1 cellular context compared by ENCODE assay signal in genomic region chr11:117170210-117170609, GRCh38.
TF ChIP-seq lines count a peak whose summit lies in the region.

No MANE protein-coding gene starts in this region.

TF ChIP-seq in GM23338, 12 proteins besides CTCF, POLR2A, EP300 and RAD21:
- TF ChIP-seq, protein P1, sequence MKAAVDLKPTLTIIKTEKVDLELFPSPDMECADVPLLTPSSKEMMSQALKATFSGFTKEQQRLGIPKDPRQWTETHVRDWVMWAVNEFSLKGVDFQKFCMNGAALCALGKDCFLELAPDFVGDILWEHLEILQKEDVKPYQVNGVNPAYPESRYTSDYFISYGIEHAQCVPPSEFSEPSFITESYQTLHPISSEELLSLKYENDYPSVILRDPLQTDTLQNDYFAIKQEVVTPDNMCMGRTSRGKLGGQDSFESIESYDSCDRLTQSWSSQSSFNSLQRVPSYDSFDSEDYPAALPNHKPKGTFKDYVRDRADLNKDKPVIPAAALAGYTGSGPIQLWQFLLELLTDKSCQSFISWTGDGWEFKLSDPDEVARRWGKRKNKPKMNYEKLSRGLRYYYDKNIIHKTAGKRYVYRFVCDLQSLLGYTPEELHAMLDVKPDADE (IDR thresholded peaks at IDR 0.05) = no peak
- TF ChIP-seq CREB1 (CRISPR knock-in tag; IDR thresholded peaks at IDR 0.05; ENCODE audit: low read depth) = no peak
- TF ChIP-seq, protein P2, sequence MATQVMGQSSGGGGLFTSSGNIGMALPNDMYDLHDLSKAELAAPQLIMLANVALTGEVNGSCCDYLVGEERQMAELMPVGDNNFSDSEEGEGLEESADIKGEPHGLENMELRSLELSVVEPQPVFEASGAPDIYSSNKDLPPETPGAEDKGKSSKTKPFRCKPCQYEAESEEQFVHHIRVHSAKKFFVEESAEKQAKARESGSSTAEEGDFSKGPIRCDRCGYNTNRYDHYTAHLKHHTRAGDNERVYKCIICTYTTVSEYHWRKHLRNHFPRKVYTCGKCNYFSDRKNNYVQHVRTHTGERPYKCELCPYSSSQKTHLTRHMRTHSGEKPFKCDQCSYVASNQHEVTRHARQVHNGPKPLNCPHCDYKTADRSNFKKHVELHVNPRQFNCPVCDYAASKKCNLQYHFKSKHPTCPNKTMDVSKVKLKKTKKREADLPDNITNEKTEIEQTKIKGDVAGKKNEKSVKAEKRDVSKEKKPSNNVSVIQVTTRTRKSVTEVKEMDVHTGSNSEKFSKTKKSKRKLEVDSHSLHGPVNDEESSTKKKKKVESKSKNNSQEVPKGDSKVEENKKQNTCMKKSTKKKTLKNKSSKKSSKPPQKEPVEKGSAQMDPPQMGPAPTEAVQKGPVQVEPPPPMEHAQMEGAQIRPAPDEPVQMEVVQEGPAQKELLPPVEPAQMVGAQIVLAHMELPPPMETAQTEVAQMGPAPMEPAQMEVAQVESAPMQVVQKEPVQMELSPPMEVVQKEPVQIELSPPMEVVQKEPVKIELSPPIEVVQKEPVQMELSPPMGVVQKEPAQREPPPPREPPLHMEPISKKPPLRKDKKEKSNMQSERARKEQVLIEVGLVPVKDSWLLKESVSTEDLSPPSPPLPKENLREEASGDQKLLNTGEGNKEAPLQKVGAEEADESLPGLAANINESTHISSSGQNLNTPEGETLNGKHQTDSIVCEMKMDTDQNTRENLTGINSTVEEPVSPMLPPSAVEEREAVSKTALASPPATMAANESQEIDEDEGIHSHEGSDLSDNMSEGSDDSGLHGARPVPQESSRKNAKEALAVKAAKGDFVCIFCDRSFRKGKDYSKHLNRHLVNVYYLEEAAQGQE (IDR thresholded peaks at IDR 0.05; ENCODE audit: unreplicated experiment) = no peak
- TF ChIP-seq ZNF331 (CRISPR knock-in tag; IDR thresholded peaks at IDR 0.05; ENCODE audit: low read depth) = no peak
- TF ChIP-seq NANOG (IDR thresholded peaks at IDR 0.05; ENCODE audit: borderline replicate concordance) = no peak
- no peak for TF ChIP-seq JUNB (IDR thresholded peaks at IDR 0.05; ENCODE audit: unreplicated experiment)
- TF ChIP-seq STAT1 (IDR thresholded peaks at IDR 0.05; ENCODE audit: unreplicated experiment) = no peak
- TF ChIP-seq POLR2AphosphoS5 (IDR thresholded peaks at IDR 0.05; ENCODE audit: low read depth) = no peak
- TF ChIP-seq EZH2phosphoT487 (IDR thresholded peaks at IDR 0.05; ENCODE audit: unreplicated experiment) = no peak
- TF ChIP-seq ZNF462 (CRISPR knock-in tag; IDR thresholded peaks at IDR 0.05) = no peak
- no peak for TF ChIP-seq EZH2 (IDR thresholded peaks at IDR 0.05; ENCODE audit: low read depth, unreplicated experiment)
- no peak for TF ChIP-seq ZNF114 (CRISPR knock-in tag; IDR thresholded peaks at IDR 0.05)
